In genomic region chr4:133720001-133720400, GRCh38 we compare ENCODE assay signal across 26 cellular contexts.
"Had no signal": no experiment of that assay in that cellular context is flagged by ENCODE, and none has a peak within 500 bp of the region (broad histone marks: within the 10 kb centered on the region; RNA-seq: fewer than 3 reads in every experiment).

No MANE protein-coding gene starts in this region.

- H3K9me3 Mint-ChIP-seq: activated CD8-positive, alpha-beta T cell treated with anti-CD3 and anti-CD28 coated beads for 36 hours; activated naive CD8-positive, alpha-beta T cell treated with anti-CD3 and anti-CD28 coated beads, Interleukin-2, amount 10 ng/mL, durations not matched to agents 7 days and 5 days; T-helper 1 cell treated with Interleukin-12 subunit alpha and Interleukin-12 subunit beta and Interleukin-4 antibody, amounts not matched to agents 30 μg/mL and 1 μg/mL, for 36 hours had no signal

- H3K9ac ChIP-seq: KMS-11 had no signal

- ATAC-seq: activated CD4-positive, CD25-positive, alpha-beta regulatory T cell treated with anti-CD3 and anti-CD28 coated beads, Interleukin-2, amount 50 U/mL, for 24 hours; activated CD8-positive, alpha-beta T cell treated with anti-CD3 and anti-CD28 coated beads for 36 hours; activated T-cell treated with anti-CD3 and anti-CD28 coated beads, Interleukin-2, amount 50 U/mL, for 72 hours; body of pancreas had no signal

- DNase-seq: activated CD4-positive, alpha-beta T cell treated with anti-CD3 and anti-CD28 coated beads for 4 hours; activated CD8-positive, alpha-beta memory T cell treated with anti-CD3 and anti-CD28 coated beads, Interleukin-2, amount 50 U/mL, for 4 hours; activated CD8-positive, alpha-beta T cell treated with anti-CD3 and anti-CD28 coated beads for 36 hours; activated gamma-delta T cell treated with Interleukin-2 at 50 U/mL for 16 hours; activated naive CD4-positive, alpha-beta T cell treated with anti-CD3 and anti-CD28 coated beads, Interleukin-2, amount 50 U/mL, for 16 hours; activated naive CD8-positive, alpha-beta T cell treated with anti-CD3 and anti-CD28 coated beads, Interleukin-2, amount 10 ng/mL, durations not matched to agents 7 days and 5 days; activated T-cell treated with anti-CD3 and anti-CD28 coated beads, Interleukin-2, amount 50 U/mL, for 72 hours; amniotic stem cell; body of pancreas; central memory CD4-positive, alpha-beta T cell; MM.1S; NCI-H1105; NCI-H1436; NCI-H1694 treated with DMSO at 0.1 percent for 48 hours; NCI-H2081; NCI-H526; NCI-H774; Peyer's patch; Right ventricle myocardium superior; SJCRH30 had no signal

- H3K4me1 Mint-ChIP-seq: activated naive CD8-positive, alpha-beta T cell treated with anti-CD3 and anti-CD28 coated beads, Interleukin-2, amount 10 ng/mL, durations not matched to agents 7 days and 5 days had no signal

- H3K4me3 ChIP-seq: ascending aorta, body of pancreas, Peyer's patch, SJCRH30 had no signal

- H3K27ac ChIP-seq: ascending aorta, body of pancreas, KMS-11, Peyer's patch, RWPE1, SJCRH30 had no signal

- H3K9me3 ChIP-seq: ascending aorta, body of pancreas, Peyer's patch, SJCRH30 had no signal

- H3K27ac Mint-ChIP-seq: activated CD8-positive, alpha-beta T cell treated with anti-CD3 and anti-CD28 coated beads for 36 hours; activated naive CD8-positive, alpha-beta T cell treated with anti-CD3 and anti-CD28 coated beads, Interleukin-2, amount 10 ng/mL, durations not matched to agents 7 days and 5 days; activated T-cell treated with anti-CD3 and anti-CD28 coated beads, Interleukin-2, amount 50 U/mL, for 72 hours; activated T-helper 2 cell treated with anti-CD3 and anti-CD28 coated beads, Interferon-gamma antibody, Interleukin-2, Interleukin-4, amounts not matched to agents 10 μg/mL and 5 μg/mL and 100 μg/mL, durations not matched to agents 14 hours and 24 hours and 36 hours; T-helper 1 cell treated with Interleukin-12 subunit alpha and Interleukin-12 subunit beta and Interleukin-4 antibody, amounts not matched to agents 30 μg/mL and 1 μg/mL, for 36 hours had no signal

- H3K36me3 Mint-ChIP-seq: activated naive CD8-positive, alpha-beta T cell treated with anti-CD3 and anti-CD28 coated beads, Interleukin-2, amount 10 ng/mL, durations not matched to agents 7 days and 5 days had no signal

- H3K36me3 ChIP-seq: ascending aorta, Peyer's patch, SJCRH30 had no signal

- H3K27me3 Mint-ChIP-seq: activated CD8-positive, alpha-beta T cell treated with anti-CD3 and anti-CD28 coated beads for 36 hours; activated naive CD8-positive, alpha-beta T cell treated with anti-CD3 and anti-CD28 coated beads, Interleukin-2, amount 10 ng/mL, durations not matched to agents 7 days and 5 days had no signal

- H3K27me3 ChIP-seq: ascending aorta, body of pancreas, Peyer's patch, SJCRH30 had no signal

- H3K4me3 Mint-ChIP-seq: activated CD8-positive, alpha-beta T cell treated with anti-CD3 and anti-CD28 coated beads for 36 hours; activated naive CD8-positive, alpha-beta T cell treated with anti-CD3 and anti-CD28 coated beads, Interleukin-2, amount 10 ng/mL, durations not matched to agents 7 days and 5 days; activated T-cell treated with anti-CD3 and anti-CD28 coated beads, Interleukin-2, amount 50 U/mL, for 72 hours; T-helper 1 cell treated with Interleukin-12 subunit alpha and Interleukin-12 subunit beta and Interleukin-4 antibody, amounts not matched to agents 30 μg/mL and 1 μg/mL, for 36 hours had no signal

- H3K4me1 ChIP-seq: ascending aorta, body of pancreas, Peyer's patch, SJCRH30 had no signal
